In genomic region chr5:141965071-141965470, GRCh38 we compare ENCODE assay signal across 2 cellular contexts.
TF ChIP-seq lines count a peak whose summit lies in the region.

No MANE protein-coding gene starts in this region.

TF ChIP-seq in IMR-90, 13 proteins besides CTCF, POLR2A, EP300 and RAD21:
- no peak for TF ChIP-seq MAFK (IDR thresholded peaks at IDR 0.05; ENCODE audit: low read depth, low read length)

TF ChIP-seq in K562, 482 proteins besides CTCF, POLR2A, EP300 and RAD21:
- no peak for TF ChIP-seq CREB3 (tag; conservative IDR thresholded peaks at IDR 0.05; ENCODE audit: low read depth)
- TF ChIP-seq ZNF311 (CRISPR knock-in tag; IDR thresholded peaks at IDR 0.05): no peak
- TF ChIP-seq ZNF511 (CRISPR knock-in tag; IDR thresholded peaks at IDR 0.05): no peak
- no peak for TF ChIP-seq ZBTB1 (CRISPR knock-in tag; IDR thresholded peaks at IDR 0.05; ENCODE audit: borderline replicate concordance, low read depth)
- no peak for TF ChIP-seq EP400 (IDR thresholded peaks at IDR 0.05)
- TF ChIP-seq FOXP1 (CRISPR knock-in tag; IDR thresholded peaks at IDR 0.05): no peak
- TF ChIP-seq NR3C1 (CRISPR knock-in tag; IDR thresholded peaks at IDR 0.05): no peak
- TF ChIP-seq SIRT6 (IDR thresholded peaks at IDR 0.05; ENCODE audit: low read depth, low read length): no peak
- no peak for TF ChIP-seq CREB5 (CRISPR knock-in tag; IDR thresholded peaks at IDR 0.05)
- no peak for TF ChIP-seq ZNF76 (CRISPR knock-in tag; IDR thresholded peaks at IDR 0.05; ENCODE audit: borderline replicate concordance)
- no peak for TF ChIP-seq ZKSCAN8 (CRISPR knock-in tag; IDR thresholded peaks at IDR 0.05)
- no peak for TF ChIP-seq CCNT2 (IDR thresholded peaks at IDR 0.05; ENCODE audit: borderline replicate concordance, extremely low read depth, insufficient read length, low read depth, low read length)
